Comparison of ENCODE assay signal across 1 cellular context in the genomic region with DNA sequence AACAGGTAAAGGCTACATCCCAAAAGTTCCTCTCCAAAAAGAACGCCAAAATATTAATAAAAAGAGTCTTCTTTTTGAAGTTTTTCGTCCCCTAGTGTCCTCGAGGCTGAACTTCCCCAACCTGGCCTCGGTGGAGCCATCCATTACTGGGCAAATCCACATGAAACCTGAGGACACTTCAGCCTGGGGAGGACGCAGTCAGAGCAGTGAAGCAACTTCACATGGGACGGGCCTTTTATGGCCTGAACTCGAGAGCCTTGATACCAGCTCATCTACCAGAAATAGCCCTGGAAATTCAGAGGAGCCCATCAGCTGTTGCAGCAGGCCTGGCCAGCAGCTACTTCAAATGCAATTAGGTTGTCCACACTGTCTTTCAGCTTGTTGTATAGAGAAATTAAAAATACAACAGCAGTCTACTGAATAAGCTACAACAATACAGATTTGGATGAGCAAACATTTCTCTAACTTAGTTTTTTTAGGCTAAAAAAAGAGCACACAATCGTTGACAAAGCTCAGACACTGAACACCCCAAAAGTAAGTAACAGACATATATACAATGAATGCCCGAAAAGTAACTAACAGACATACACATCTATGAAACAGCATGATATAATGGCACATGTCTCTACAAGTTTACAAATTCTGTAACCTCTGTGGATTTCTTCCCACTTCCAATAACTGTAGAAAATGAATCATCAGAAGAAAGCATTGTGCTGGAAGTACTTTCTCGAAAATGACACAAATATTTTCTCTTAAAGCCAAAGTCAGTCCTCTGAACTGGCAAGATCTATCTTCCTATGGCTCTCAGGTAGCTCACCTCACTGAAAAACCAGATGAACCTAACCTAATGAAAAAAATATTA.
TF ChIP-seq lines count a peak whose summit lies in the region.

A gene with protein sequence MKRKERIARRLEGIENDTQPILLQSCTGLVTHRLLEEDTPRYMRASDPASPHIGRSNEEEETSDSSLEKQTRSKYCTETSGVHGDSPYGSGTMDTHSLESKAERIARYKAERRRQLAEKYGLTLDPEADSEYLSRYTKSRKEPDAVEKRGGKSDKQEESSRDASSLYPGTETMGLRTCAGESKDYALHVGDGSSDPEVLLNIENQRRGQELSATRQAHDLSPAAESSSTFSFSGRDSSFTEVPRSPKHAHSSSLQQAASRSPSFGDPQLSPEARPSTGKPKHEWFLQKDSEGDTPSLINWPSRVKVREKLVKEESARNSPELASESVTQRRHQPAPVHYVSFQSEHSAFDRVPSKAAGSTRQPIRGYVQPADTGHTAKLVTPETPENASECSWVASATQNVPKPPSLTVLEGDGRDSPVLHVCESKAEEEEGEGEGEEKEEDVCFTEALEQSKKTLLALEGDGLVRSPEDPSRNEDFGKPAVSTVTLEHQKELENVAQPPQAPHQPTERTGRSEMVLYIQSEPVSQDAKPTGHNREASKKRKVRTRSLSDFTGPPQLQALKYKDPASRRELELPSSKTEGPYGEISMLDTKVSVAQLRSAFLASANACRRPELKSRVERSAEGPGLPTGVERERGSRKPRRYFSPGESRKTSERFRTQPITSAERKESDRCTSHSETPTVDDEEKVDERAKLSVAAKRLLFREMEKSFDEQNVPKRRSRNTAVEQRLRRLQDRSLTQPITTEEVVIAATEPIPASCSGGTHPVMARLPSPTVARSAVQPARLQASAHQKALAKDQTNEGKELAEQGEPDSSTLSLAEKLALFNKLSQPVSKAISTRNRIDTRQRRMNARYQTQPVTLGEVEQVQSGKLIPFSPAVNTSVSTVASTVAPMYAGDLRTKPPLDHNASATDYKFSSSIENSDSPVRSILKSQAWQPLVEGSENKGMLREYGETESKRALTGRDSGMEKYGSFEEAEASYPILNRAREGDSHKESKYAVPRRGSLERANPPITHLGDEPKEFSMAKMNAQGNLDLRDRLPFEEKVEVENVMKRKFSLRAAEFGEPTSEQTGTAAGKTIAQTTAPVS (N-terminal part only) (minus strand): TSS at position 208 of the 862 bp plus-strand sequence. CDS start 79,913 bp downstream, outside the sequence.

TF ChIP-seq in HEK293, 187 proteins besides CTCF, POLR2A, EP300 and RAD21 (continued from another document and continues in another):
- TF ChIP-seq, protein P1, sequence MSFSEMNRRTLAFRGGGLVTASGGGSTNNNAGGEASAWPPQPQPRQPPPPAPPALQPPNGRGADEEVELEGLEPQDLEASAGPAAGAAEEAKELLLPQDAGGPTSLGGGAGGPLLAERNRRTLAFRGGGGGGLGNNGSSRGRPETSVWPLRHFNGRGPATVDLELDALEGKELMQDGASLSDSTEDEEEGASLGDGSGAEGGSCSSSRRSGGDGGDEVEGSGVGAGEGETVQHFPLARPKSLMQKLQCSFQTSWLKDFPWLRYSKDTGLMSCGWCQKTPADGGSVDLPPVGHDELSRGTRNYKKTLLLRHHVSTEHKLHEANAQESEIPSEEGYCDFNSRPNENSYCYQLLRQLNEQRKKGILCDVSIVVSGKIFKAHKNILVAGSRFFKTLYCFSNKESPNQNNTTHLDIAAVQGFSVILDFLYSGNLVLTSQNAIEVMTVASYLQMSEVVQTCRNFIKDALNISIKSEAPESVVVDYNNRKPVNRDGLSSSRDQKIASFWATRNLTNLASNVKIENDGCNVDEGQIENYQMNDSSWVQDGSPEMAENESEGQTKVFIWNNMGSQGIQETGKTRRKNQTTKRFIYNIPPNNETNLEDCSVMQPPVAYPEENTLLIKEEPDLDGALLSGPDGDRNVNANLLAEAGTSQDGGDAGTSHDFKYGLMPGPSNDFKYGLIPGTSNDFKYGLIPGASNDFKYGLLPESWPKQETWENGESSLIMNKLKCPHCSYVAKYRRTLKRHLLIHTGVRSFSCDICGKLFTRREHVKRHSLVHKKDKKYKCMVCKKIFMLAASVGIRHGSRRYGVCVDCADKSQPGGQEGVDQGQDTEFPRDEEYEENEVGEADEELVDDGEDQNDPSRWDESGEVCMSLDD (tag by site-specific recombination; IDR thresholded peaks at IDR 0.05), result no peak
- TF ChIP-seq ZNF155 (tag by site-specific recombination; IDR thresholded peaks at IDR 0.05) (no peak), ZNF660 (tag by site-specific recombination; IDR thresholded peaks at IDR 0.05) (0 out of 2 replicates have a peak, but pooled peaks have one; percentile 26), SP7 (tag by site-specific recombination; IDR thresholded peaks at IDR 0.05) (peak; percentile 31), ZNF560 (tag by site-specific recombination; IDR thresholded peaks at IDR 0.05; ENCODE audit: borderline replicate concordance) (no peak), SALL2 (tag by site-specific recombination; IDR thresholded peaks at IDR 0.05; ENCODE audit: borderline replicate concordance) (no peak), ZNF624 (tag by site-specific recombination; IDR thresholded peaks at IDR 0.05) (no peak), ZXDB (tag by site-specific recombination; IDR thresholded peaks at IDR 0.05) (no peak), ZSCAN16 (tag by site-specific recombination; IDR thresholded peaks at IDR 0.05) (no peak), ZEB2 (tag by site-specific recombination; IDR thresholded peaks at IDR 0.05) (peak; percentile 67), HOXA7 (CRISPR knock-in tag; IDR thresholded peaks at IDR 0.05; ENCODE audit: borderline replicate concordance) (no peak), KLF1 (tag by site-specific recombination; IDR thresholded peaks at IDR 0.05) (no peak), GLIS1 (tag by site-specific recombination; IDR thresholded peaks at IDR 0.05) (no peak), ZBTB8A (tag by site-specific recombination; IDR thresholded peaks at IDR 0.05) (peak; percentile 18; the same call in 1 of the 2 replicates), KLF7 (tag by site-specific recombination; IDR thresholded peaks at IDR 0.05; ENCODE audit: borderline replicate concordance) (no peak), ZNF341 (tag by site-specific recombination; IDR thresholded peaks at IDR 0.05; ENCODE audit: low read depth) (peak; percentile 13; the same call in 1 of the 2 replicates), ZNF350 (tag by site-specific recombination; IDR thresholded peaks at IDR 0.05) (no peak), ZSCAN30 (tag by site-specific recombination; IDR thresholded peaks at IDR 0.05) (peak; percentile 56; the same call in 1 of the 2 replicates), ZNF146 (tag by site-specific recombination; IDR thresholded peaks at IDR 0.05) (no peak), ZNF132 (tag by site-specific recombination; IDR thresholded peaks at IDR 0.05; ENCODE audit: borderline replicate concordance) (no peak)
- TF ChIP-seq, protein P2, sequence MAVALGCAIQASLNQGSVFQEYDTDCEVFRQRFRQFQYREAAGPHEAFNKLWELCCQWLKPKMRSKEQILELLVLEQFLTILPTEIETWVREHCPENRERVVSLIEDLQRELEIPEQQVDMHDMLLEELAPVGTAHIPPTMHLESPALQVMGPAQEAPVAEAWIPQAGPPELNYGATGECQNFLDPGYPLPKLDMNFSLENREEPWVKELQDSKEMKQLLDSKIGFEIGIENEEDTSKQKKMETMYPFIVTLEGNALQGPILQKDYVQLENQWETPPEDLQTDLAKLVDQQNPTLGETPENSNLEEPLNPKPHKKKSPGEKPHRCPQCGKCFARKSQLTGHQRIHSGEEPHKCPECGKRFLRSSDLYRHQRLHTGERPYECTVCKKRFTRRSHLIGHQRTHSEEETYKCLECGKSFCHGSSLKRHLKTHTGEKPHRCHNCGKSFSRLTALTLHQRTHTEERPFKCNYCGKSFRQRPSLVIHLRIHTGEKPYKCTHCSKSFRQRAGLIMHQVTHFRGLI (tag by site-specific recombination; IDR thresholded peaks at IDR 0.05), result peak; percentile 87
- TF ChIP-seq, protein P3, sequence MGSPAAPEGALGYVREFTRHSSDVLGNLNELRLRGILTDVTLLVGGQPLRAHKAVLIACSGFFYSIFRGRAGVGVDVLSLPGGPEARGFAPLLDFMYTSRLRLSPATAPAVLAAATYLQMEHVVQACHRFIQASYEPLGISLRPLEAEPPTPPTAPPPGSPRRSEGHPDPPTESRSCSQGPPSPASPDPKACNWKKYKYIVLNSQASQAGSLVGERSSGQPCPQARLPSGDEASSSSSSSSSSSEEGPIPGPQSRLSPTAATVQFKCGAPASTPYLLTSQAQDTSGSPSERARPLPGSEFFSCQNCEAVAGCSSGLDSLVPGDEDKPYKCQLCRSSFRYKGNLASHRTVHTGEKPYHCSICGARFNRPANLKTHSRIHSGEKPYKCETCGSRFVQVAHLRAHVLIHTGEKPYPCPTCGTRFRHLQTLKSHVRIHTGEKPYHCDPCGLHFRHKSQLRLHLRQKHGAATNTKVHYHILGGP (tag by site-specific recombination; IDR thresholded peaks at IDR 0.05), result no peak
- TF ChIP-seq, protein P4, sequence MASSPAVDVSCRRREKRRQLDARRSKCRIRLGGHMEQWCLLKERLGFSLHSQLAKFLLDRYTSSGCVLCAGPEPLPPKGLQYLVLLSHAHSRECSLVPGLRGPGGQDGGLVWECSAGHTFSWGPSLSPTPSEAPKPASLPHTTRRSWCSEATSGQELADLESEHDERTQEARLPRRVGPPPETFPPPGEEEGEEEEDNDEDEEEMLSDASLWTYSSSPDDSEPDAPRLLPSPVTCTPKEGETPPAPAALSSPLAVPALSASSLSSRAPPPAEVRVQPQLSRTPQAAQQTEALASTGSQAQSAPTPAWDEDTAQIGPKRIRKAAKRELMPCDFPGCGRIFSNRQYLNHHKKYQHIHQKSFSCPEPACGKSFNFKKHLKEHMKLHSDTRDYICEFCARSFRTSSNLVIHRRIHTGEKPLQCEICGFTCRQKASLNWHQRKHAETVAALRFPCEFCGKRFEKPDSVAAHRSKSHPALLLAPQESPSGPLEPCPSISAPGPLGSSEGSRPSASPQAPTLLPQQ (tag by site-specific recombination; IDR thresholded peaks at IDR 0.05), result peak; percentile 20; the same call in 1 of the 2 replicates
- TF ChIP-seq, protein P5, sequence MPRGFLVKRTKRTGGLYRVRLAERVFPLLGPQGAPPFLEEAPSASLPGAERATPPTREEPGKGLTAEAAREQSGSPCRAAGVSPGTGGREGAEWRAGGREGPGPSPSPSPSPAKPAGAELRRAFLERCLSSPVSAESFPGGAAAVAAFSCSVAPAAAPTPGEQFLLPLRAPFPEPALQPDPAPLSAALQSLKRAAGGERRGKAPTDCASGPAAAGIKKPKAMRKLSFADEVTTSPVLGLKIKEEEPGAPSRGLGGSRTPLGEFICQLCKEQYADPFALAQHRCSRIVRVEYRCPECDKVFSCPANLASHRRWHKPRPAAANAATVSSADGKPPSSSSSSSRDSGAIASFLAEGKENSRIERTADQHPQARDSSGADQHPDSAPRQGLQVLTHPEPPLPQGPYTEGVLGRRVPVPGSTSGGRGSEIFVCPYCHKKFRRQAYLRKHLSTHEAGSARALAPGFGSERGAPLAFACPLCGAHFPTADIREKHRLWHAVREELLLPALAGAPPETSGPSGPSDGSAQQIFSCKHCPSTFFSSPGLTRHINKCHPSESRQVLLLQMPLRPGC (tag by site-specific recombination; IDR thresholded peaks at IDR 0.05), result no peak
- TF ChIP-seq, protein P6, sequence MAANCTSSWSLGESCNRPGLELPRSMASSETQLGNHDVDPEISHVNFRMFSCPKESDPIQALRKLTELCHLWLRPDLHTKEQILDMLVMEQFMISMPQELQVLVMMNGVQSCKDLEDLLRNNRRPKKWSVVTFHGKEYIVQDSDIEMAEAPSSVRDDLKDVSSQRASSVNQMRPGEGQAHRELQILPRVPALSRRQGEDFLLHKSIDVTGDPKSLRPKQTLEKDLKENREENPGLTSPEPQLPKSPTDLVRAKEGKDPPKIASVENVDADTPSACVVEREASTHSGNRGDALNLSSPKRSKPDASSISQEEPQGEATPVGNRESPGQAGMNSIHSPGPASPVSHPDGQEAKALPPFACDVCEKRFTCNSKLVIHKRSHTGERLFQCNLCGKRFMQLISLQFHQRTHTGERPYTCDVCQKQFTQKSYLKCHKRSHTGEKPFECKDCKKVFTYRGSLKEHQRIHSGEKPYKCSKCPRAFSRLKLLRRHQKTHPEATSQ (tag by site-specific recombination; IDR thresholded peaks at IDR 0.05), result no peak
- TF ChIP-seq, protein P7, sequence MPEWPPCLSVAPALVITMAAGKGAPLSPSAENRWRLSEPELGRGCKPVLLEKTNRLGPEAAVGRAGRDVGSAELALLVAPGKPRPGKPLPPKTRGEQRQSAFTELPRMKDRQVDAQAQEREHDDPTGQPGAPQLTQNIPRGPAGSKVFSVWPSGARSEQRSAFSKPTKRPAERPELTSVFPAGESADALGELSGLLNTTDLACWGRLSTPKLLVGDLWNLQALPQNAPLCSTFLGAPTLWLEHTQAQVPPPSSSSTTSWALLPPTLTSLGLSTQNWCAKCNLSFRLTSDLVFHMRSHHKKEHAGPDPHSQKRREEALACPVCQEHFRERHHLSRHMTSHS (tag by site-specific recombination; IDR thresholded peaks at IDR 0.05), result no peak
- TF ChIP-seq, protein P8, sequence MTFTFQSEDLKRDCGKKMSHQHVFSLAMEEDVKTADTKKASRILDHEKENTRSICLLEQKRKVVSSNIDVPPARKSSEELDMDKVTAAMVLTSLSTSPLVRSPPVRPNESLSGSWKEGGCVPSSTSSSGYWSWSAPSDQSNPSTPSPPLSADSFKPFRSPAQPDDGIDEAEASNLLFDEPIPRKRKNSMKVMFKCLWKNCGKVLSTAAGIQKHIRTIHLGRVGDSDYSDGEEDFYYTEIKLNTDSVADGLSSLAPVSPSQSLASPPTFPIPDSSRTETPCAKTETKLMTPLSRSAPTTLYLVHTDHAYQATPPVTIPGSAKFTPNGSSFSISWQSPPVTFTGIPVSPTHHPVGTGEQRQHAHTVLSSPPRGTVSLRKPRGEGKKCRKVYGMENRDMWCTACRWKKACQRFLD (tag by site-specific recombination; IDR thresholded peaks at IDR 0.05), result no peak
- TF ChIP-seq, protein P9, sequence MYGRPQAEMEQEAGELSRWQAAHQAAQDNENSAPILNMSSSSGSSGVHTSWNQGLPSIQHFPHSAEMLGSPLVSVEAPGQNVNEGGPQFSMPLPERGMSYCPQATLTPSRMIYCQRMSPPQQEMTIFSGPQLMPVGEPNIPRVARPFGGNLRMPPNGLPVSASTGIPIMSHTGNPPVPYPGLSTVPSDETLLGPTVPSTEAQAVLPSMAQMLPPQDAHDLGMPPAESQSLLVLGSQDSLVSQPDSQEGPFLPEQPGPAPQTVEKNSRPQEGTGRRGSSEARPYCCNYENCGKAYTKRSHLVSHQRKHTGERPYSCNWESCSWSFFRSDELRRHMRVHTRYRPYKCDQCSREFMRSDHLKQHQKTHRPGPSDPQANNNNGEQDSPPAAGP (tag by site-specific recombination; IDR thresholded peaks at IDR 0.05), result no peak
- TF ChIP-seq, protein P10, sequence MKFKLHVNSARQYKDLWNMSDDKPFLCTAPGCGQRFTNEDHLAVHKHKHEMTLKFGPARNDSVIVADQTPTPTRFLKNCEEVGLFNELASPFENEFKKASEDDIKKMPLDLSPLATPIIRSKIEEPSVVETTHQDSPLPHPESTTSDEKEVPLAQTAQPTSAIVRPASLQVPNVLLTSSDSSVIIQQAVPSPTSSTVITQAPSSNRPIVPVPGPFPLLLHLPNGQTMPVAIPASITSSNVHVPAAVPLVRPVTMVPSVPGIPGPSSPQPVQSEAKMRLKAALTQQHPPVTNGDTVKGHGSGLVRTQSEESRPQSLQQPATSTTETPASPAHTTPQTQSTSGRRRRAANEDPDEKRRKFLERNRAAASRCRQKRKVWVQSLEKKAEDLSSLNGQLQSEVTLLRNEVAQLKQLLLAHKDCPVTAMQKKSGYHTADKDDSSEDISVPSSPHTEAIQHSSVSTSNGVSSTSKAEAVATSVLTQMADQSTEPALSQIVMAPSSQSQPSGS (tag by site-specific recombination; IDR thresholded peaks at IDR 0.05; ENCODE audit: low read depth), result no peak
